ENCODE assay signal across 33 cellular contexts in the genomic region with DNA sequence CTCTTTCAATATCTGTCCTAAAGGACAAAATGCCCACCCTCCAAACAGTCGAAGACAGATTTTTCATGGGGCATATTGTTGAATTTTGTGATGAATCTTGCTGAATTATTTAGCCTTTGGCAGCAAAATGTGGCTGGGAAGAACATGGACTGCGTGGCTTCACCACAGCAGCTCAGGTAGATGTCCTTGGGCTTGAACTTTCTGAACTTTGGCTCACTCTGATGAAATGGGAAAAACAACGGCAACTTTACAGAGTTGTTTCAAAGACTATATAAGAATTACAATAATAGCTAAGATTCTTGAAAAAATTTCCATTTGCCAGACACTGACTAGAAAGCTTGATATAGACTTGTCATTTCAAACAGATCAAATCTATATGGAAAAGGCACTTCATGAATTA. TPM values are rescaled to one million over a fixed set of nuclear protein-coding genes. Genes with fewer than 3 reads are reported as not detected.
"Had no signal": no experiment of that assay in that cellular context is flagged by ENCODE, and none has a peak within 500 bp of the region (broad histone marks: within the 10 kb centered on the region; RNA-seq: fewer than 3 reads in every experiment).

No MANE protein-coding gene starts in this region.

- H3K4me1 Mint-ChIP-seq: activated naive CD4-positive, alpha-beta T cell treated with anti-CD3 and anti-CD28 coated beads, Interleukin-2, amount 50 U/mL, for 24 hours had no signal

- H3K9me3 Mint-ChIP-seq: activated naive CD4-positive, alpha-beta T cell treated with anti-CD3 and anti-CD28 coated beads, Interleukin-2, amount 50 U/mL, for 24 hours; activated T-cell treated with anti-CD3 and anti-CD28 coated beads, Interleukin-2, amount 50 U/mL, for 4 hours had no signal

- H3K4me3 Mint-ChIP-seq: activated CD4-positive, alpha-beta T cell treated with anti-CD3 and anti-CD28 coated beads, Interleukin-2, amount 10 ng/mL, durations not matched to agents 24 days and 14 days; activated CD8-positive, alpha-beta T cell treated with anti-CD3 and anti-CD28 coated beads, Interleukin-2, amount 10 ng/mL, durations not matched to agents 7 days and 5 days; activated naive CD4-positive, alpha-beta T cell treated with anti-CD3 and anti-CD28 coated beads, Interleukin-2, amount 50 U/mL, for 24 hours; activated T-cell treated with anti-CD3 and anti-CD28 coated beads, Interleukin-2, amount 50 U/mL, for 4 hours; brain; T-helper 17 cell had no signal

- H3K9me2 ChIP-seq: SK-N-SH had no signal

- H3K9me3 ChIP-seq: adrenal gland, Peyer's patch, SJSA1, SK-N-SH had no signal

- H3K27me3 Mint-ChIP-seq: activated CD4-positive, alpha-beta T cell treated with anti-CD3 and anti-CD28 coated beads, Interleukin-2, amount 10 ng/mL, durations not matched to agents 24 days and 14 days; activated naive CD4-positive, alpha-beta T cell treated with anti-CD3 and anti-CD28 coated beads, Interleukin-2, amount 50 U/mL, for 24 hours; T-helper 17 cell had no signal

- H3K4me1 ChIP-seq: adrenal gland, SJSA1 had no signal

- H3K4me3 ChIP-seq: adrenal gland, Peyer's patch, SJSA1 had no signal

- DNase-seq: activated CD4-positive, alpha-beta T cell treated with anti-CD3 and anti-CD28 coated beads, Interleukin-2, amount 10 ng/mL, durations not matched to agents 24 days and 14 days; activated CD4-positive, alpha-beta T cell treated with anti-CD3 and anti-CD28 coated beads, Interleukin-2, amount 50 U/mL, for 4 hours; activated CD8-positive, alpha-beta T cell treated with anti-CD3 and anti-CD28 coated beads, Interleukin-2, amount 10 ng/mL, durations not matched to agents 7 days and 5 days; activated effector memory CD4-positive, alpha-beta T cell treated with Interleukin-2 at 50 U/mL for 16 hours; activated naive CD4-positive, alpha-beta T cell; activated T-cell treated with anti-CD3 and anti-CD28 coated beads, Interleukin-2, amount 50 U/mL, for 4 hours; adrenal gland; anterior cingulate cortex; caudate nucleus; cerebellar nuclear complex; KG1; MM.1S; MV-4-11; NCI-H1092; NCI-H1436 treated with DMSO at 0.1 percent for 48 hours; NCI-H1694 treated with DMSO at 0.1 percent for 48 hours; NCI-H2029; NCI-H2171; NCI-H510A; NCI-H526; NCI-H748 treated with DMSO at 0.1 percent for 48 hours; PC-3; Peyer's patch; RPMI8226; SHP77 treated with DMSO at 0.1 percent for 48 hours; SK-N-SH; T-helper 17 cell; T-helper 9 cell; WERI-Rb-1 had no signal

- ATAC-seq: activated CD8-positive, alpha-beta T cell treated with anti-CD3 and anti-CD28 coated beads, Interleukin-2, amount 10 ng/mL, durations not matched to agents 7 days and 5 days; activated T-cell treated with anti-CD3 and anti-CD28 coated beads, Interleukin-2, amount 50 U/mL, for 4 hours; PC-3; T-helper 17 cell had no signal

- H3K4me2 ChIP-seq: SK-N-SH had no signal

- H3K27ac ChIP-seq: adrenal gland, Peyer's patch, SJSA1, WERI-Rb-1 had no signal

- H3K36me3 Mint-ChIP-seq: activated naive CD4-positive, alpha-beta T cell treated with anti-CD3 and anti-CD28 coated beads, Interleukin-2, amount 50 U/mL, for 24 hours; brain had no signal

- FAIRE-seq: bronchial epithelial cell had no signal

- H3K27ac Mint-ChIP-seq: activated CD4-positive, alpha-beta T cell treated with anti-CD3 and anti-CD28 coated beads, Interleukin-2, amount 10 ng/mL, durations not matched to agents 24 days and 14 days; activated CD8-positive, alpha-beta T cell treated with anti-CD3 and anti-CD28 coated beads, Interleukin-2, amount 10 ng/mL, durations not matched to agents 7 days and 5 days; activated naive CD4-positive, alpha-beta T cell treated with anti-CD3 and anti-CD28 coated beads, Interleukin-2, amount 50 U/mL, for 24 hours; brain; T-helper 17 cell had no signal

- H3K36me3 ChIP-seq: adrenal gland, Peyer's patch, SJSA1, WERI-Rb-1 had no signal

RNA-seq across cellular contexts. Expression of gene IL20RA, which starts 52.8 kb away (rescaled TPM):
- total RNA-seq: activated CD4-positive, alpha-beta T cell treated with anti-CD3 and anti-CD28 coated beads, Interleukin-2, amount 10 ng/mL, durations not matched to agents 24 days and 14 days; activated CD8-positive, alpha-beta T cell treated with anti-CD3 and anti-CD28 coated beads, Interleukin-2, amount 10 ng/mL, durations not matched to agents 7 days and 5 days; SJSA1; T-helper 17 cell had no signal
